In genomic region chr7:108222236-108222892, GRCh38 we compare ENCODE assay signal across 1 cellular context.
A peak's percentile ranks its signal among the peaks of the same experiment; 100 is the strongest.
TF ChIP-seq lines count a peak whose summit lies in the region.

No MANE protein-coding gene starts in this region.

TF ChIP-seq in K562, 482 proteins besides CTCF, POLR2A, EP300 and RAD21 (continued from another document):
- TF ChIP-seq TFE3 (CRISPR knock-in tag; IDR thresholded peaks at IDR 0.05) (no peak), SMAD4 (CRISPR knock-in tag; conservative IDR thresholded peaks at IDR 0.05) (peak; percentile 54), DMBX1 (CRISPR knock-in tag; IDR thresholded peaks at IDR 0.05; ENCODE audit: borderline replicate concordance) (peak; percentile 35; the same call in 1 of the 2 replicates), HOXB6 (CRISPR knock-in tag; IDR thresholded peaks at IDR 0.05; ENCODE audit: borderline replicate concordance) (no peak), L3MBTL2 (IDR thresholded peaks at IDR 0.05) (peak; percentile 62; the same call in 1 of the 2 replicates), ZBTB2 (IDR thresholded peaks at IDR 0.05) (no peak)
